In the genomic region with DNA sequence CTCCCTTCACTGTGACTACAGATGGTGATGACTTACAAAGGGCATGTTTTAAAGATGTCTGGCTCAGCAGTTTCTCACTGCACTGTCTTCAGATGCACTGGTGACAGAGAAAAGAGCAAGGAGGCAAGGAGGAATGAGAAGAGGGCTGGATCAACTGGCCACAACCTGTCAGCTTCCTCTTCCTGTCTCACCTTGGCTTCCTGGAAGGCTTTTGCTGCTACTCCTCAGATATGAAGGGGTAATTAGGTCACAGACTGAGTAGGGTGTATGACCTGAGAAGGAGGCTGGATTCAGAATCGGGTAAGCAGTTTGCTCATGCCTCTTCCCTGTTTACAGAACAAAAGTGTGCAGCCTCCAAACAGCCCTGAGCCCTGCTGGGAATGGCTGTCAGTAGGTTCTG, we compare ENCODE assay signal across 21 cellular contexts.
DNase-seq lines count a peak whose midpoint lies in the region; ATAC-seq and TF ChIP-seq lines count a peak whose summit lies in the region.
"Had no signal": no experiment of that assay in that cellular context is flagged by ENCODE, and none has a peak within 500 bp of the region (broad histone marks: within the 10 kb centered on the region; RNA-seq: fewer than 3 reads in every experiment).

No MANE protein-coding gene starts in this region.

- H3K4me1 ChIP-seq in CD4-positive, alpha-beta memory T cell (ENCODE audit: insufficient read depth, low read length) = peaks cover 12% of the 10 kb centered on the region
- H3K4me1 ChIP-seq: Caco-2 had no signal

- peaks cover 0 to 3% (median 0%) of the 10 kb centered on the region in 8 donors for H3K9me3 Mint-ChIP-seq in CD4-positive, alpha-beta memory T cell
- no peaks in the 10 kb centered on the region for H3K9me3 Mint-ChIP-seq in central memory CD8-positive, alpha-beta T cell
- H3K9me3 Mint-ChIP-seq: GM23338 had no signal

- ATAC-seq in central memory CD8-positive, alpha-beta T cell (replicated peaks; ENCODE audit: extremely low read depth, poor library complexity, severe bottlenecking) = no peak
- ATAC-seq in HG03039 (IDR thresholded peaks at IDR 0.05; ENCODE audit: unreplicated experiment) = no peak
- ATAC-seq: GM23338, HCT116, K562, PC-3, SK-N-SH treated with all-trans-retinoic acid at 6 μM for 48 hours had no signal

- H4K20me1 ChIP-seq in neural cell (ENCODE audit: insufficient read depth) = no peaks in the 10 kb centered on the region

- H3K4me1 Mint-ChIP-seq in CD4-positive, alpha-beta memory T cell = peaks cover 6 to 15% (median 7%) of the 10 kb centered on the region in 4 donors
- no peaks in the 10 kb centered on the region for H3K4me1 Mint-ChIP-seq in central memory CD8-positive, alpha-beta T cell

- no peaks in the 10 kb centered on the region for H3K36me3 Mint-ChIP-seq in CD4-positive, alpha-beta memory T cell
- no peaks in the 10 kb centered on the region for H3K36me3 Mint-ChIP-seq in central memory CD8-positive, alpha-beta T cell (ENCODE audit: insufficient read depth)

- H3K27me3 ChIP-seq in CD4-positive, alpha-beta memory T cell (ENCODE audit: insufficient read depth, low read length) = no peaks in the 10 kb centered on the region
- H3K27me3 ChIP-seq in neural cell (ENCODE audit: insufficient read depth, low read depth, low read length) = no peaks in the 10 kb centered on the region

- H3F3A ChIP-seq in neural cell (ENCODE audit: insufficient read depth, low read length, poor library complexity, severe bottlenecking) = no peaks in the 10 kb centered on the region

- H3K36me3 ChIP-seq in CD4-positive, alpha-beta memory T cell (ENCODE audit: insufficient read depth, low read length) = no peaks in the 10 kb centered on the region
- H3K36me3 ChIP-seq in neural cell (ENCODE audit: insufficient read depth, low read length) = no peaks in the 10 kb centered on the region

- no peak for TF ChIP-seq RAD21 in neural cell (conservative IDR thresholded peaks at IDR 0.05)

- no peak overlapping the region for H3K4me3 ChIP-seq in CD4-positive, alpha-beta memory T cell (ENCODE audit: low read length in 2 of 2)
- H3K4me3 ChIP-seq in neural cell (ENCODE audit: low read length) = no peak overlapping the region
- H3K4me3 ChIP-seq: GM23338, K562 had no signal

- TF ChIP-seq CTCF in neural cell (IDR thresholded peaks at IDR 0.05; ENCODE audit: poor library complexity, severe bottlenecking) = no peak

- no peaks in the 10 kb centered on the region for H3K27me3 Mint-ChIP-seq in CD4-positive, alpha-beta memory T cell
- peaks cover 25% of the 10 kb centered on the region for H3K27me3 Mint-ChIP-seq in central memory CD8-positive, alpha-beta T cell

- in situ Hi-C loops in G401 (cut with HindIII; ENCODE audit: low sequenced_read_pairs) = no loop called here

- peak in 3 of 5 donors; percentile 17 to 43 (median 33) for DNase-seq in CD4-positive, alpha-beta memory T cell
- DNase-seq in G401 (ENCODE audit: low spot score) (peak; percentile 16), COLO668 (lab: John Stamatoyannopoulos, UW; ENCODE audit: unreplicated experiment) (no peak)
- DNase-seq in central memory CD8-positive, alpha-beta T cell (ENCODE audit: low spot score in 2 of 2) = no peak
- DNase-seq in activated CD4-positive, CD25-positive, alpha-beta regulatory T cell (lab: John Stamatoyannopoulos, UW) = no peak
- DNase-seq: ACHN, C1 segment of cervical spinal cord, Caco-2, DMS153, NCI-H1694 treated with DMSO at 0.1 percent for 48 hours, NCI-H226, NCI-H524, PC-3, SIG-M5 had no signal

- H3K27ac ChIP-seq in CD4-positive, alpha-beta memory T cell (ENCODE audit: low read depth, low read length) = no peak overlapping the region
- peak overlapping the region; percentile 50 for H3K27ac ChIP-seq in neural cell (ENCODE audit: low read length)
- H3K27ac ChIP-seq: RWPE1 had no signal

- CTCF ChIA-PET in CD4-positive, alpha-beta memory T cell (lab: Charles Lee; ENCODE audit: partially characterized antibody) = interaction anchor here (1.1 to 3.5 kb wide), 4 partner anchors 12 to 29 kb away, joined by 3 to 10 read pairs (median 4); no protein-coding TSS in a partner anchor

- no peak overlapping the region for H2AFZ ChIP-seq in neural cell (ENCODE audit: low read depth, low read length)
- H2AFZ ChIP-seq: GM23338 had no signal

- no peaks in the 10 kb centered on the region for H3K9me2 ChIP-seq in neural cell (ENCODE audit: insufficient read depth, low read length)

- H3K4me3 Mint-ChIP-seq in CD4-positive, alpha-beta memory T cell = peak overlapping the region in 6 of 8 donors; percentile 2 to 55 (median 30)
- peak overlapping the region; percentile 37 for H3K4me3 Mint-ChIP-seq in central memory CD8-positive, alpha-beta T cell
- H3K4me3 Mint-ChIP-seq: GM23338 had no signal

- intact Hi-C loops in CD4-positive, alpha-beta memory T cell (cut with micrococcal nuclease) = no loop called here

- H3K9me3 ChIP-seq in CD4-positive, alpha-beta memory T cell (ENCODE audit: control insufficient read depth in 1 of 2, low read length in 2 of 2) = no peaks in the 10 kb centered on the region
- no peaks in the 10 kb centered on the region for H3K9me3 ChIP-seq in neural cell (ENCODE audit: low read length)
- H3K9me3 ChIP-seq: Caco-2 had no signal

- H3K9ac ChIP-seq in neural cell (ENCODE audit: low read length) = no peak overlapping the region

- H3K79me2 ChIP-seq in neural cell (replicated peaks; ENCODE audit: insufficient read depth, low read length) = no peaks in the 10 kb centered on the region

- peak overlapping the region in 5 of 7 donors; percentile 56 to 84 (median 62) for H3K27ac Mint-ChIP-seq in CD4-positive, alpha-beta memory T cell
- no peak overlapping the region for H3K27ac Mint-ChIP-seq in central memory CD8-positive, alpha-beta T cell (ENCODE audit: low read depth)
- H3K27ac Mint-ChIP-seq: GM23338 had no signal

- POLR2A ChIA-PET in CD4-positive, alpha-beta memory T cell (lab: Charles Lee; ENCODE audit: partially characterized antibody) = interaction anchor here (1.3 kb wide), 1 partner anchor 24 kb away, joined by 6 read pairs; no protein-coding TSS in a partner anchor

- no peak overlapping the region for H3K4me2 ChIP-seq in neural cell (ENCODE audit: low read length)
- H3K4me2 ChIP-seq: GM23338 had no signal

- no peak for TF ChIP-seq EP300 in neural cell (conservative IDR thresholded peaks at IDR 0.05; ENCODE audit: poor library complexity, severe bottlenecking)

TF ChIP-seq in neural cell, 6 proteins besides CTCF, POLR2A, EP300 and RAD21:
- TF ChIP-seq MXI1 (conservative IDR thresholded peaks at IDR 0.05; ENCODE audit: poor library complexity, severe bottlenecking) (no peak), TAF1 (IDR thresholded peaks at IDR 0.05; ENCODE audit: low read depth) (no peak), EZH2 (IDR thresholded peaks at IDR 0.05; ENCODE audit: borderline replicate concordance, insufficient read depth, low read length, poor library complexity, severe bottlenecking) (no peak), SMC3 (conservative IDR thresholded peaks at IDR 0.05; ENCODE audit: poor library complexity) (no peak), POLR2AphosphoS5 (IDR thresholded peaks at IDR 0.05) (no peak)
- TF ChIP-seq, protein P1, sequence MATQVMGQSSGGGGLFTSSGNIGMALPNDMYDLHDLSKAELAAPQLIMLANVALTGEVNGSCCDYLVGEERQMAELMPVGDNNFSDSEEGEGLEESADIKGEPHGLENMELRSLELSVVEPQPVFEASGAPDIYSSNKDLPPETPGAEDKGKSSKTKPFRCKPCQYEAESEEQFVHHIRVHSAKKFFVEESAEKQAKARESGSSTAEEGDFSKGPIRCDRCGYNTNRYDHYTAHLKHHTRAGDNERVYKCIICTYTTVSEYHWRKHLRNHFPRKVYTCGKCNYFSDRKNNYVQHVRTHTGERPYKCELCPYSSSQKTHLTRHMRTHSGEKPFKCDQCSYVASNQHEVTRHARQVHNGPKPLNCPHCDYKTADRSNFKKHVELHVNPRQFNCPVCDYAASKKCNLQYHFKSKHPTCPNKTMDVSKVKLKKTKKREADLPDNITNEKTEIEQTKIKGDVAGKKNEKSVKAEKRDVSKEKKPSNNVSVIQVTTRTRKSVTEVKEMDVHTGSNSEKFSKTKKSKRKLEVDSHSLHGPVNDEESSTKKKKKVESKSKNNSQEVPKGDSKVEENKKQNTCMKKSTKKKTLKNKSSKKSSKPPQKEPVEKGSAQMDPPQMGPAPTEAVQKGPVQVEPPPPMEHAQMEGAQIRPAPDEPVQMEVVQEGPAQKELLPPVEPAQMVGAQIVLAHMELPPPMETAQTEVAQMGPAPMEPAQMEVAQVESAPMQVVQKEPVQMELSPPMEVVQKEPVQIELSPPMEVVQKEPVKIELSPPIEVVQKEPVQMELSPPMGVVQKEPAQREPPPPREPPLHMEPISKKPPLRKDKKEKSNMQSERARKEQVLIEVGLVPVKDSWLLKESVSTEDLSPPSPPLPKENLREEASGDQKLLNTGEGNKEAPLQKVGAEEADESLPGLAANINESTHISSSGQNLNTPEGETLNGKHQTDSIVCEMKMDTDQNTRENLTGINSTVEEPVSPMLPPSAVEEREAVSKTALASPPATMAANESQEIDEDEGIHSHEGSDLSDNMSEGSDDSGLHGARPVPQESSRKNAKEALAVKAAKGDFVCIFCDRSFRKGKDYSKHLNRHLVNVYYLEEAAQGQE (IDR thresholded peaks at IDR 0.05; ENCODE audit: borderline replicate concordance) = no peak

Comparison
In these comparisons a context has a peak if more than half of its experiments do, and no peak if none do; other contexts are left out.
1. DNase-seq: peak in CD4-positive, alpha-beta memory T cell (3 of 5) and G401 (single experiment); none in central memory CD8-positive, alpha-beta T cell (0 of 2), COLO668 (single experiment) and activated CD4-positive, CD25-positive, alpha-beta regulatory T cell (0 of 4).